ENCODE assay signal across 8 cellular contexts in genomic region chr7:100081535-100082102, GRCh38.
A peak's percentile ranks its signal among the peaks of the same experiment; 100 is the strongest.
DNase-seq lines count a peak whose midpoint lies in the region; ATAC-seq lines count a peak whose summit lies in the region.

TSS of gene ZNF3 (minus strand) at chr7:100081723. CDS start at chr7:100077357, 4,366 bp downstream.

- H3K27me3 Mint-ChIP-seq in central memory CD8-positive, alpha-beta T cell: no peaks in the 10 kb centered on the region

- ATAC-seq in GM19035 (IDR thresholded peaks at IDR 0.05; ENCODE audit: unreplicated experiment) (peak; percentile 82), HG03354 (IDR thresholded peaks at IDR 0.05; ENCODE audit: poor library complexity, severe bottlenecking, unreplicated experiment) (peak; percentile 87)
- peak; percentile 89 for ATAC-seq in central memory CD8-positive, alpha-beta T cell (replicated peaks; ENCODE audit: extremely low read depth, poor library complexity, severe bottlenecking)

- DNase-seq in AML-193 (lab: John Stamatoyannopoulos, UW) (peak; percentile 95 to 97), NCI-H446 (lab: John Stamatoyannopoulos, UW) (peak; percentile 87 to 97), iris pigment epithelial cell (ENCODE audit: low read depth) (peak; percentile 99)
- peak; percentile 96 for DNase-seq in activated CD4-positive, CD25-positive, alpha-beta regulatory T cell treated with anti-CD3 and anti-CD28 coated beads, Interleukin-2, amount 50 U/mL, for 16 hours (ENCODE audit: low read depth, low spot score)
- DNase-seq in central memory CD8-positive, alpha-beta T cell (ENCODE audit: low spot score in 2 of 2): peak; percentile 93 to 98
- DNase-seq in stimulated activated CD4-positive, alpha-beta T cell treated with anti-CD3 and anti-CD28 coated beads, Interleukin-12 subunit alpha, Interleukin-12 subunit beta, amount 100 ng/mL, for 24 hours (ENCODE audit: low read depth in 2 of 2): peak; percentile 96 to 97

- peaks cover 34% of the 10 kb centered on the region for H3K4me1 Mint-ChIP-seq in central memory CD8-positive, alpha-beta T cell

- peaks cover 27% of the 10 kb centered on the region for H3K36me3 Mint-ChIP-seq in central memory CD8-positive, alpha-beta T cell (ENCODE audit: insufficient read depth)

- H3K27ac Mint-ChIP-seq in central memory CD8-positive, alpha-beta T cell (ENCODE audit: low read depth): peak within 1 kb of the TSS; percentile 90

- H3K4me3 Mint-ChIP-seq in central memory CD8-positive, alpha-beta T cell: peak within 1 kb of the TSS; percentile 84

- H3K9me3 Mint-ChIP-seq in central memory CD8-positive, alpha-beta T cell: no peaks in the 10 kb centered on the region

Comparison
In these comparisons a context has a peak if more than half of its experiments do, and no peak if none do; other contexts are left out.
1. Peak in every context shown above with its lines: DNase-seq and ATAC-seq.